In genomic region chr15:27587810-27588209, GRCh38 we compare ENCODE assay signal across 16 cellular contexts.
DNase-seq lines count a peak whose midpoint lies in the region; ATAC-seq and TF ChIP-seq lines count a peak whose summit lies in the region.
"Had no signal": no experiment of that assay in that cellular context is flagged by ENCODE, and none has a peak within 500 bp of the region (broad histone marks: within the 10 kb centered on the region; RNA-seq: fewer than 3 reads in every experiment).

No MANE protein-coding gene starts in this region.

- CTCF ChIA-PET in RWPE1 (lab: Yijun Ruan, JAX), result no interaction called here

- no peak overlapping the region for H3K9ac ChIP-seq in iPS-18a (ENCODE audit: low read length)

- H3K4me3 ChIP-seq in NB4 (ENCODE audit: low read depth, low read length), result no peak overlapping the region
- H3K4me3 ChIP-seq in iPS-18a (ENCODE audit: low read length), result peak overlapping the region; percentile 48
- no peak overlapping the region for H3K4me3 ChIP-seq in transverse colon

- H3K27ac ChIP-seq in RWPE1 (no peak overlapping the region), iPS-18a (ENCODE audit: low read length) (no peak overlapping the region), transverse colon (no peak overlapping the region)

- intact Hi-C loops in transverse colon (cut with DNase I; ENCODE audit: low total_unique reads), result no loop called here

- no peak for TF ChIP-seq CTCF in NB4 (IDR thresholded peaks at IDR 0.05; ENCODE audit: low read depth, low read length)
- no peak for TF ChIP-seq CTCF in RWPE1 (conservative IDR thresholded peaks at IDR 0.05; ENCODE audit: low read depth)
- no peak for TF ChIP-seq CTCF in transverse colon (IDR thresholded peaks at IDR 0.05)

- H3K36me3 ChIP-seq in iPS-18a (ENCODE audit: control insufficient read depth, low read depth, low read length), result no peaks in the 10 kb centered on the region
- no peaks in the 10 kb centered on the region for H3K36me3 ChIP-seq in transverse colon

- ATAC-seq in GM18505 (IDR thresholded peaks at IDR 0.05; ENCODE audit: unreplicated experiment) (no peak), HG02763 (IDR thresholded peaks at IDR 0.05; ENCODE audit: unreplicated experiment) (no peak)
- ATAC-seq: effector memory CD8-positive, alpha-beta T cell; T-helper 17 cell had no signal

- no peaks in the 10 kb centered on the region for H3K27me3 ChIP-seq in iPS-18a (ENCODE audit: control insufficient read depth, insufficient read depth, low read length)
- no peaks in the 10 kb centered on the region for H3K27me3 ChIP-seq in transverse colon

- WGBS in transverse colon (ENCODE audit: low coverage in 1 of 2), 2 donors, result 41 to 53% methylated on average over 12 to 14 of the region's 14 CpGs

- in situ Hi-C loops in transverse colon (cut with MboI; ENCODE audit: low pct_ligation_motif_present in 1 of 4, low pct_unique_long_range_greater_than_20kb in 1 of 4, low sequenced_read_pairs in 3 of 4), result no loop called here

- no peak for TF ChIP-seq POLR2A in NB4 (IDR thresholded peaks at IDR 0.05; ENCODE audit: extremely low read depth, insufficient read length)
- no peak for TF ChIP-seq POLR2A in transverse colon (IDR thresholded peaks at IDR 0.05)
- TF ChIP-seq POLR2A in GM18505 (IDR thresholded peaks at IDR 0.05; ENCODE audit: borderline replicate concordance, extremely low read depth, insufficient read depth, insufficient read length), result no peak

- no peaks in the 10 kb centered on the region for H3K9me3 ChIP-seq in iPS-18a (ENCODE audit: control insufficient read depth, low read depth, low read length)
- no peaks in the 10 kb centered on the region for H3K9me3 ChIP-seq in transverse colon

- H3K4me1 ChIP-seq in iPS-18a (ENCODE audit: control insufficient read depth, low read depth, low read length) (no peaks in the 10 kb centered on the region), transverse colon (no peaks in the 10 kb centered on the region)

- no peak for TF ChIP-seq EP300 in transverse colon (IDR thresholded peaks at IDR 0.05; ENCODE audit: low read depth)

- POLR2A ChIA-PET in RWPE1 (lab: Yijun Ruan, JAX; ENCODE audit: low non-redundant PET), result no interaction called here

- DNase-seq in DMS 273 treated with DMSO at 0.1 percent for 48 hours (lab: John Stamatoyannopoulos, UW), result peak; percentile 60
- DNase-seq in NB4 (ENCODE audit: low read depth), result peak; percentile 9
- DNase-seq in RWPE1 (ENCODE audit: low spot score), result peak; percentile 8
- DNase-seq in transverse colon, result no peak
- no peak for DNase-seq in activated CD4-positive, alpha-beta T cell treated with anti-CD3 and anti-CD28 coated beads, Interleukin-2, amount 50 U/mL, for 4 hours
- DNase-seq: activated B cell treated with CpG ODN at 0.5 μM for 24 hours; activated effector memory CD4-positive, alpha-beta T cell treated with Interleukin-2 at 50 U/mL for 16 hours; CD4-positive, CD25-positive, alpha-beta regulatory T cell; effector memory CD8-positive, alpha-beta T cell; immature natural killer cell; NCI-H1436 treated with DMSO at 0.1 percent for 48 hours; SHP77; T-helper 17 cell had no signal

Comparison
In these comparisons a context has a peak if more than half of its experiments do, and no peak if none do; other contexts are left out.
1. DNase-seq: peak in DMS 273 treated with DMSO at 0.1 percent for 48 hours (single experiment), NB4 (single experiment) and RWPE1 (single experiment); none in transverse colon (single experiment) and activated CD4-positive, alpha-beta T cell treated with anti-CD3 and anti-CD28 coated beads, Interleukin-2, amount 50 U/mL, for 4 hours (0 of 2).